Comparison of ENCODE assay signal across 8 cellular contexts in genomic region chr20:44745560-44746366, GRCh38. TPM values are rescaled to one million over a fixed set of nuclear protein-coding genes. Genes with fewer than 3 reads are reported as not detected.
A peak's percentile ranks its signal among the peaks of the same experiment; 100 is the strongest.
DNase-seq lines count a peak whose midpoint lies in the region; ATAC-seq, FAIRE-seq and TF ChIP-seq lines count a peak whose summit lies in the region.

Gene KCNK15 (plus strand): TSS chr20:44745865. CDS start chr20:44745911, 46 bp downstream.

- H3K4me3 Mint-ChIP-seq in stimulated activated naive B cell treated with anti-CD40 and anti-IgM and Interleukin-4, amounts not matched to agents 10 μg/mL and 1 μg/mL and 100 μg/mL, for 72 hours, result peak within 1 kb of the TSS; percentile 66 to 75

- H3K23ac ChIP-seq in mesenchymal stem cell (ENCODE audit: low read length in 2 of 2), result peak within 1 kb of the TSS in 1 of 2 experiments; percentile 96

- peak; percentile 63 to 64 for ATAC-seq in stimulated activated naive B cell treated with anti-CD40 and anti-IgM and Interleukin-4, amounts not matched to agents 10 μg/mL and 1 μg/mL and 100 μg/mL, for 72 hours (replicated peaks)
- no peak for ATAC-seq in HG02885 (IDR thresholded peaks at IDR 0.05; ENCODE audit: poor library complexity, unreplicated experiment)

- H2BK12ac ChIP-seq in mesenchymal stem cell (ENCODE audit: low read length in 2 of 2), result no peak within 1 kb of the TSS

- peak within 1 kb of the TSS; percentile 96 for H3K4me2 ChIP-seq in mesenchymal stem cell (ENCODE audit: low read length, poor library complexity, severe bottlenecking)

- peak within 1 kb of the TSS in 1 of 2 donors; percentile 39 for H3K9ac ChIP-seq in colonic mucosa (ENCODE audit: low read depth in 2 of 2, low read length in 2 of 2)
- H3K9ac ChIP-seq in mesenchymal stem cell (ENCODE audit: low read length), result peak within 1 kb of the TSS; percentile 78

- H2BK120ac ChIP-seq in mesenchymal stem cell (ENCODE audit: low read depth, low read length), result no peak within 1 kb of the TSS

- FAIRE-seq in GM19239 (lab: Jason Lieb, UNC), result no peak

- H3K27me3 Mint-ChIP-seq in stimulated activated naive B cell treated with anti-CD40 and anti-IgM and Interleukin-4, amounts not matched to agents 10 μg/mL and 1 μg/mL and 100 μg/mL, for 72 hours, result peaks cover 60 to 78% of the 10 kb centered on the region in 2 donors

- peak within 1 kb of the TSS in 1 of 2 experiments; percentile 49 for H3K18ac ChIP-seq in mesenchymal stem cell (ENCODE audit: low read depth in 1 of 2, low read length in 2 of 2)

- H3K36me3 Mint-ChIP-seq in stimulated activated naive B cell treated with anti-CD40 and anti-IgM and Interleukin-4, amounts not matched to agents 10 μg/mL and 1 μg/mL and 100 μg/mL, for 72 hours, result no peaks in the 10 kb centered on the region

- H3K27ac Mint-ChIP-seq in stimulated activated naive B cell treated with anti-CD40 and anti-IgM and Interleukin-4, amounts not matched to agents 10 μg/mL and 1 μg/mL and 100 μg/mL, for 72 hours, result no peak within 1 kb of the TSS

- H3K4me3 ChIP-seq in GM12865 (ENCODE audit: low read depth, low read length), result no peak within 1 kb of the TSS
- peak within 1 kb of the TSS; percentile 45 for H3K4me3 ChIP-seq in WI38 (ENCODE audit: low read depth, low read length)
- H3K4me3 ChIP-seq in colonic mucosa, result peak within 1 kb of the TSS; percentile 56
- H3K4me3 ChIP-seq in mesenchymal stem cell (ENCODE audit: insufficient read depth in 1 of 2, low read depth in 1 of 2, low read length in 2 of 2), result peak within 1 kb of the TSS; percentile 51 to 80

- H2BK5ac ChIP-seq in mesenchymal stem cell (ENCODE audit: low read depth, low read length, poor library complexity, severe bottlenecking), result no peak within 1 kb of the TSS

- no peak within 1 kb of the TSS for H4K8ac ChIP-seq in mesenchymal stem cell (ENCODE audit: low read length)

- no peak within 1 kb of the TSS for H2BK15ac ChIP-seq in mesenchymal stem cell (ENCODE audit: low read depth, poor library complexity, severe bottlenecking)

- no peaks in the 10 kb centered on the region for H3K79me1 ChIP-seq in mesenchymal stem cell (replicated peaks; ENCODE audit: low read length, poor library complexity, severe bottlenecking)

- H4K91ac ChIP-seq in mesenchymal stem cell (ENCODE audit: low read length), result no peak within 1 kb of the TSS

- H3K9me3 ChIP-seq in colonic mucosa, result no peaks in the 10 kb centered on the region
- no peaks in the 10 kb centered on the region for H3K9me3 ChIP-seq in mesenchymal stem cell (ENCODE audit: control insufficient read depth, low read length)

- peaks cover 16% of the 10 kb centered on the region for H3K27me3 ChIP-seq in colonic mucosa
- H3K27me3 ChIP-seq in mesenchymal stem cell (ENCODE audit: control insufficient read depth in 1 of 2, insufficient read depth in 1 of 2, low read length in 2 of 2), result peaks cover 12 to 73% of the 10 kb centered on the region in 2 experiments

- H3K36me3 ChIP-seq in colonic mucosa, result no peaks in the 10 kb centered on the region
- H3K36me3 ChIP-seq in mesenchymal stem cell (ENCODE audit: control insufficient read depth in 1 of 2, insufficient read depth in 2 of 2, low read depth in 1 of 2, low read length in 2 of 2), result peaks cover 0 to 4% of the 10 kb centered on the region in 2 experiments

- peak; percentile 12 for DNase-seq in GM12865 (ENCODE audit: low read depth)
- DNase-seq in colonic mucosa, result no peak
- DNase-seq in mesenchymal stem cell, result peak; percentile 32
- no peak for DNase-seq in stimulated activated naive B cell treated with anti-CD40 and anti-IgM and Interleukin-4, amounts not matched to agents 10 μg/mL and 1 μg/mL and 100 μg/mL, for 72 hours
- DNase-seq in NCI-H345 treated with DMSO at 0.1 percent for 48 hours (lab: John Stamatoyannopoulos, UW; ENCODE audit: unreplicated experiment), result no peak
- DNase-seq in GM19239 (ENCODE audit: insufficient read length, low spot score), result no peak

- WGBS in mesenchymal stem cell, result 6% methylated on average over 59 of the region's 82 CpGs

- no peak within 1 kb of the TSS for H3K4ac ChIP-seq in mesenchymal stem cell (ENCODE audit: low read depth in 1 of 2, low read length in 2 of 2)

- H3K27ac ChIP-seq in colonic mucosa (no peak within 1 kb of the TSS), mesenchymal stem cell (ENCODE audit: low read length, poor library complexity, severe bottlenecking) (no peak within 1 kb of the TSS)

- H3K4me1 ChIP-seq in colonic mucosa (no peaks in the 10 kb centered on the region), mesenchymal stem cell (ENCODE audit: control insufficient read depth, insufficient read depth, low read depth, low read length) (peaks cover 19% of the 10 kb centered on the region)

- TF ChIP-seq CTCF in GM12865 (IDR thresholded peaks at IDR 0.05; ENCODE audit: insufficient read depth, low read depth, low read length, missing control alignments) (no peak), WI38 (IDR thresholded peaks at IDR 0.05; ENCODE audit: low read depth, low read length) (no peak), colonic mucosa (IDR thresholded peaks at IDR 0.05) (no peak)

- H3K4me1 Mint-ChIP-seq in stimulated activated naive B cell treated with anti-CD40 and anti-IgM and Interleukin-4, amounts not matched to agents 10 μg/mL and 1 μg/mL and 100 μg/mL, for 72 hours, result peaks cover 4 to 14% of the 10 kb centered on the region in 2 donors

- H3K9me3 Mint-ChIP-seq in stimulated activated naive B cell treated with anti-CD40 and anti-IgM and Interleukin-4, amounts not matched to agents 10 μg/mL and 1 μg/mL and 100 μg/mL, for 72 hours, result no peaks in the 10 kb centered on the region

- H3K14ac ChIP-seq in mesenchymal stem cell (ENCODE audit: low read length in 2 of 2), result no peak within 1 kb of the TSS

- peak within 1 kb of the TSS; percentile 47 for H2AFZ ChIP-seq in mesenchymal stem cell (ENCODE audit: low read depth, low read length)

- H2AK5ac ChIP-seq in mesenchymal stem cell (ENCODE audit: low read length, severe bottlenecking), result no peak within 1 kb of the TSS

- intact Hi-C loops in colonic mucosa (cut with DNase I), result loop anchor here (5.0 kb wide), 1 partner anchor 122 kb away; no protein-coding TSS in a partner anchor

RNA-seq across cellular contexts. Expression of gene KCNK15, which starts in this region (rescaled TPM):
- total RNA-seq in colonic mucosa, result under 1 TPM; 0.21 to 0.27 TPM
- not detected for polyA plus RNA-seq in mesenchymal stem cell (2013, experiment 1 of 2)
- not detected for polyA plus RNA-seq in mesenchymal stem cell (2013, experiment 2 of 2)

Comparison
In these comparisons a context has a peak if more than half of its experiments do, and no peak if none do; other contexts are left out.
1. DNase-seq: peak in GM12865 (single experiment) and mesenchymal stem cell (single experiment); none in colonic mucosa (single experiment), stimulated activated naive B cell treated with anti-CD40 and anti-IgM and Interleukin-4, amounts not matched to agents 10 μg/mL and 1 μg/mL and 100 μg/mL, for 72 hours (single experiment), NCI-H345 treated with DMSO at 0.1 percent for 48 hours (single experiment) and GM19239 (single experiment).